In genomic region chr18:66601649-66602048, GRCh38 we compare ENCODE assay signal across 23 cellular contexts. TPM values are rescaled to one million over a fixed set of nuclear protein-coding genes. Genes with fewer than 3 reads are reported as not detected.
"Had no signal": no experiment of that assay in that cellular context is flagged by ENCODE, and none has a peak within 500 bp of the region (broad histone marks: within the 10 kb centered on the region; RNA-seq: fewer than 3 reads in every experiment).

No MANE protein-coding gene starts in this region.

- H3K27ac Mint-ChIP-seq: activated CD4-positive, alpha-beta T cell treated with anti-CD3 and anti-CD28 coated beads, Interleukin-2, amount 10 ng/mL, durations not matched to agents 24 days and 14 days; activated CD8-positive, alpha-beta T cell treated with anti-CD3 and anti-CD28 coated beads, Interleukin-2, amount 10 ng/mL, durations not matched to agents 7 days and 5 days; activated naive CD8-positive, alpha-beta T cell; activated T-cell treated with anti-CD3 and anti-CD28 coated beads, Interleukin-2, amount 50 U/mL, for 72 hours; endodermal cell; naive thymus-derived CD4-positive, alpha-beta T cell; progenitor cell of endocrine pancreas; T-helper 2 cell treated with Interferon-gamma antibody and Interleukin-4, amounts not matched to agents 5 μg/mL and 100 μg/mL, for 36 hours; type B pancreatic cell had no signal

- H3K27me3 ChIP-seq: brain microvascular endothelial cell, gastroesophageal sphincter, right lobe of liver, suprapubic skin had no signal

- H3K4me3 Mint-ChIP-seq: activated CD4-positive, alpha-beta T cell treated with anti-CD3 and anti-CD28 coated beads, Interleukin-2, amount 10 ng/mL, durations not matched to agents 24 days and 14 days; activated CD8-positive, alpha-beta T cell treated with anti-CD3 and anti-CD28 coated beads, Interleukin-2, amount 10 ng/mL, durations not matched to agents 7 days and 5 days; activated naive CD8-positive, alpha-beta T cell; activated T-cell treated with anti-CD3 and anti-CD28 coated beads, Interleukin-2, amount 50 U/mL, for 72 hours; endodermal cell; naive thymus-derived CD4-positive, alpha-beta T cell; T-helper 2 cell treated with Interferon-gamma antibody and Interleukin-4, amounts not matched to agents 5 μg/mL and 100 μg/mL, for 36 hours; type B pancreatic cell had no signal

- H3K36me3 Mint-ChIP-seq: activated naive CD8-positive, alpha-beta T cell; naive thymus-derived CD4-positive, alpha-beta T cell; type B pancreatic cell had no signal

- H3K9me3 Mint-ChIP-seq: endodermal cell, type B pancreatic cell had no signal

- ATAC-seq: activated CD8-positive, alpha-beta T cell treated with anti-CD3 and anti-CD28 coated beads, Interleukin-2, amount 10 ng/mL, durations not matched to agents 7 days and 5 days; activated T-cell treated with anti-CD3 and anti-CD28 coated beads, Interleukin-2, amount 50 U/mL, for 72 hours; gastroesophageal sphincter; mucosa of descending colon; naive thymus-derived CD4-positive, alpha-beta T cell; right lobe of liver; stimulated activated naive CD8-positive, alpha-beta T cell treated with anti-CD3 and anti-CD28 coated beads, Interleukin-15, Interleukin-2, amounts not matched to agents 100 U/mL and 50 U/mL, for 24 hours had no signal

- H3K4me1 ChIP-seq: gastroesophageal sphincter, right lobe of liver, suprapubic skin had no signal

- H3K4me1 Mint-ChIP-seq: activated CD4-positive, alpha-beta T cell treated with anti-CD3 and anti-CD28 coated beads, Interleukin-2, amount 10 ng/mL, durations not matched to agents 24 days and 14 days; endodermal cell; naive thymus-derived CD4-positive, alpha-beta T cell had no signal

- H3K27ac ChIP-seq: brain microvascular endothelial cell, right lobe of liver, suprapubic skin had no signal

- H3K27me3 Mint-ChIP-seq: activated CD4-positive, alpha-beta T cell treated with anti-CD3 and anti-CD28 coated beads, Interleukin-2, amount 10 ng/mL, durations not matched to agents 24 days and 14 days; activated naive CD8-positive, alpha-beta T cell; naive thymus-derived CD4-positive, alpha-beta T cell; progenitor cell of endocrine pancreas; type B pancreatic cell had no signal

- DNase-seq: activated CD4-positive, alpha-beta T cell treated with anti-CD3 and anti-CD28 coated beads, Interleukin-2, amount 10 ng/mL, durations not matched to agents 24 days and 14 days; activated CD4-positive, CD25-positive, alpha-beta regulatory T cell; activated CD8-positive, alpha-beta memory T cell treated with anti-CD3 and anti-CD28 coated beads, Interleukin-2, amount 50 U/mL, for 48 hours; activated CD8-positive, alpha-beta T cell treated with anti-CD3 and anti-CD28 coated beads, Interleukin-2, amount 10 ng/mL, durations not matched to agents 7 days and 5 days; activated gamma-delta T cell treated with Interleukin-2 at 50 U/mL for 16 hours; activated T-cell treated with anti-CD3 and anti-CD28 coated beads, Interleukin-2, amount 50 U/mL, for 72 hours; amygdala; brain microvascular endothelial cell; cerebellar nuclear complex; endodermal cell; mucosa of descending colon; naive thymus-derived CD4-positive, alpha-beta T cell; nucleus accumbens; right lobe of liver; stimulated activated naive CD8-positive, alpha-beta T cell treated with anti-CD3 and anti-CD28 coated beads, Interleukin-15, Interleukin-2, amounts not matched to agents 100 U/mL and 50 U/mL, for 24 hours; SW 1271 had no signal

- H3K9me3 ChIP-seq: gastroesophageal sphincter, mucosa of descending colon, right lobe of liver had no signal

- H3K4me3 ChIP-seq: mucosa of descending colon, right lobe of liver, suprapubic skin had no signal

- H3K36me3 ChIP-seq: brain microvascular endothelial cell, gastroesophageal sphincter, right lobe of liver, suprapubic skin had no signal

RNA-seq across cellular contexts. Expression of gene CDH19, which starts 2.2 kb away (rescaled TPM):
- total RNA-seq: activated CD4-positive, alpha-beta T cell treated with anti-CD3 and anti-CD28 coated beads, Interleukin-2, amount 10 ng/mL, durations not matched to agents 24 days and 14 days; activated CD8-positive, alpha-beta T cell treated with anti-CD3 and anti-CD28 coated beads, Interleukin-2, amount 10 ng/mL, durations not matched to agents 7 days and 5 days; activated T-cell treated with anti-CD3 and anti-CD28 coated beads, Interleukin-2, amount 50 U/mL, for 72 hours; endodermal cell; epithelial cell of proximal tubule; naive thymus-derived CD4-positive, alpha-beta T cell; progenitor cell of endocrine pancreas had no signal
- polyA plus RNA-seq: naive thymus-derived CD4-positive, alpha-beta T cell had no signal
